12 cellular contexts compared by ENCODE assay signal in the genomic region with DNA sequence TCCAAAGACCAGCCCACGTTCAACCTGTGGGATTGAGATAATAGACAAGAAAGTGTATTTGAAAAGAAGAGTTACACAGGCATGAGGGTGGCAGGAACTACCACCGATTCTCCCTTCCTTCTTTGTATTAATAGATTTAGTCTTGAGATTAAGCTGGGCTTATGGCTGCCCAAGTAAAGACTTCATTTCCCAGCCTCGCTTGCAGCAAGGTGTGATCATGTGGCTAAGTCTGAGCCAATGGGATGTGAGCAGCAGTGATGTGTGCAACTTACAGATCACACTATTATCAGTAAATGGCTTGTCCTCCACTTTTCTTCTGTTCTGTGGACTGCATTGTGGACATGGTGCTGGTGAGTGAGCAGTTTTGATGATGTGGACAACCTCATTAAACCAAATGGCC.
"Had no signal": no experiment of that assay in that cellular context is flagged by ENCODE, and none has a peak within 500 bp of the region (broad histone marks: within the 10 kb centered on the region; RNA-seq: fewer than 3 reads in every experiment).

No MANE protein-coding gene starts in this region.

- H3K9me3 ChIP-seq: thyroid gland had no signal

- DNase-seq: activated CD4-positive, alpha-beta T cell treated with anti-CD3 and anti-CD28 coated beads for 48 hours; activated CD8-positive, alpha-beta memory T cell treated with anti-CD3 and anti-CD28 coated beads, Interleukin-2, amount 50 U/mL, for 48 hours; activated CD8-positive, alpha-beta T cell treated with anti-CD3 and anti-CD28 coated beads, Interleukin-2, amount 10 ng/mL, durations not matched to agents 7 days and 5 days; activated naive CD4-positive, alpha-beta T cell; dermis blood vessel endothelial cell; effector memory CD8-positive, alpha-beta T cell; foreskin melanocyte; mesendoderm; thyroid gland; WERI-Rb-1 had no signal

- ATAC-seq: activated CD8-positive, alpha-beta T cell treated with anti-CD3 and anti-CD28 coated beads, Interleukin-2, amount 10 ng/mL, durations not matched to agents 7 days and 5 days; effector memory CD8-positive, alpha-beta T cell; natural killer cell treated with Interleukin-12 subunit alpha and Interleukin-12 subunit beta and Interleukin-15 and Interleukin-18, amount 100 ng/mL, for 72 hours; stimulated activated effector memory CD8-positive, alpha-beta T cell treated with anti-CD3 and anti-CD28 coated beads, Interleukin-12 subunit alpha, Interleukin-12 subunit beta, amount 100 ng/mL, for 72 hours had no signal

- H3K27ac ChIP-seq: thyroid gland, WERI-Rb-1 had no signal

- H3K27me3 ChIP-seq: thyroid gland had no signal

- H3K36me3 ChIP-seq: thyroid gland, WERI-Rb-1 had no signal

- H3K4me3 ChIP-seq: thyroid gland had no signal
